Comparison of ENCODE assay signal across 1 cellular context in the genomic region with DNA sequence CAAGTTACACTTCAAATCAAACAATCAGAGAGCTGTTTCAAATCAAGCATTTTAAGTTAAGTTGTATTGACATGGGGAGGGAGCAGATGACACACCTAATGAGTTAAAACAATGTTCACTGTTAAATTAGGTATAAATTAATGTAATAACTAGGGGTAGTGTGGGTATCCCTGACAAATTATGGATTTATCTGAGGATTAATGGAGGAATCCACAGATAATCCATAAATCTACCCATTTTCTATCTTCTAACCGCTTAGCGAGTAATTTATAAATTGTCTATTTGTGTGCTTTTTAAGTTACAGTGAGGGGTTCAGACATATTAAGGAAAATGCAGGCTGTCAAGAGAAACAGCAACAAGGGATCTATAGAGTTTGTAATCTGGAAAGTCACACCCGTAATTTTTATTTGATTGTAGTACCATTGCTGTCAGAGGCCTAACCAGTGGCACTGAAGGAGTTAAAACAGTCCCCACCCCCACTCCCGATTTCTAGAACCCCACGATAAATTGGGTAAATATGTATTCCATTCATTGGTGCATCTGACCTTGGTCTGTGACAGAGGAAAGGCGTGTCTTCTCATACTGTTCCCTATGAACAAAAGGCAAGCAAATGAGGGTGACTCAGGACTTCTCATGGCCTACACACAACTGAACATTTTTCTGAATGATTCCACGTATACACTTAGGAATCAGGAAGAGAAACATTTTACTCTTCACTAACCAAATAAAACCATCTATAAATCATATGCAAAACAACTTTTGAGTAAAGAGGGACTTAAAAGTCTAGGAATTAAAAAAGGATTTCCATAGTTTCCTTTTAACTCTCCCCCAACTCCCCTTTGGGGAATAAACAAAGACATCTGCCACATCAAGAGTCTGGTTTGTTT.
TF ChIP-seq lines count a peak whose summit lies in the region.

No MANE protein-coding gene starts in this region.

TF ChIP-seq in K562, 482 proteins besides CTCF, POLR2A, EP300 and RAD21 (continued from another document and continues in another):
- TF ChIP-seq, protein P1, sequence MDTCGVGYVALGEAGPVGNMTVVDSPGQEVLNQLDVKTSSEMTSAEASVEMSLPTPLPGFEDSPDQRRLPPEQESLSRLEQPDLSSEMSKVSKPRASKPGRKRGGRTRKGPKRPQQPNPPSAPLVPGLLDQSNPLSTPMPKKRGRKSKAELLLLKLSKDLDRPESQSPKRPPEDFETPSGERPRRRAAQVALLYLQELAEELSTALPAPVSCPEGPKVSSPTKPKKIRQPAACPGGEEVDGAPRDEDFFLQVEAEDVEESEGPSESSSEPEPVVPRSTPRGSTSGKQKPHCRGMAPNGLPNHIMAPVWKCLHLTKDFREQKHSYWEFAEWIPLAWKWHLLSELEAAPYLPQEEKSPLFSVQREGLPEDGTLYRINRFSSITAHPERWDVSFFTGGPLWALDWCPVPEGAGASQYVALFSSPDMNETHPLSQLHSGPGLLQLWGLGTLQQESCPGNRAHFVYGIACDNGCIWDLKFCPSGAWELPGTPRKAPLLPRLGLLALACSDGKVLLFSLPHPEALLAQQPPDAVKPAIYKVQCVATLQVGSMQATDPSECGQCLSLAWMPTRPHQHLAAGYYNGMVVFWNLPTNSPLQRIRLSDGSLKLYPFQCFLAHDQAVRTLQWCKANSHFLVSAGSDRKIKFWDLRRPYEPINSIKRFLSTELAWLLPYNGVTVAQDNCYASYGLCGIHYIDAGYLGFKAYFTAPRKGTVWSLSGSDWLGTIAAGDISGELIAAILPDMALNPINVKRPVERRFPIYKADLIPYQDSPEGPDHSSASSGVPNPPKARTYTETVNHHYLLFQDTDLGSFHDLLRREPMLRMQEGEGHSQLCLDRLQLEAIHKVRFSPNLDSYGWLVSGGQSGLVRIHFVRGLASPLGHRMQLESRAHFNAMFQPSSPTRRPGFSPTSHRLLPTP (IDR thresholded peaks at IDR 0.05; ENCODE audit: borderline replicate concordance, extremely low read depth, insufficient read length): no peak
- TF ChIP-seq TOE1 (IDR thresholded peaks at IDR 0.05; ENCODE audit: borderline replicate concordance) (peak; percentile 27; the same call in 1 of the 2 replicates), TOE1 (CRISPR knock-in tag; IDR thresholded peaks at IDR 0.05; ENCODE audit: borderline replicate concordance, low read depth) (no peak), LCOR (CRISPR knock-in tag; IDR thresholded peaks at IDR 0.05) (0 out of 2 replicates have a peak, but pooled peaks have one; percentile 27), ARID2 (IDR thresholded peaks at IDR 0.05) (0 out of 2 replicates have a peak, but pooled peaks have one; percentile 6), KLF6 (CRISPR knock-in tag; IDR thresholded peaks at IDR 0.05; ENCODE audit: borderline replicate concordance) (no peak), ZNF583 (CRISPR knock-in tag; IDR thresholded peaks at IDR 0.05) (no peak), SRSF3 (IDR thresholded peaks at IDR 0.05; ENCODE audit: insufficient read depth, low read length) (no peak), DDX20 (tag; IDR thresholded peaks at IDR 0.05; ENCODE audit: low read depth) (no peak), ASH1L (IDR thresholded peaks at IDR 0.05; ENCODE audit: borderline replicate concordance, low read depth, partially characterized antibody) (no peak), PCBP1 (IDR thresholded peaks at IDR 0.05; ENCODE audit: low read depth, low read length, poor library complexity, severe bottlenecking) (no peak), ZNF707 (CRISPR knock-in tag; conservative IDR thresholded peaks at IDR 0.05) (no peak), FOXJ3 (CRISPR knock-in tag; IDR thresholded peaks at IDR 0.05) (no peak), ZNF347 (CRISPR knock-in tag; IDR thresholded peaks at IDR 0.05; ENCODE audit: low read depth) (no peak), NEUROD1 (IDR thresholded peaks at IDR 0.05; ENCODE audit: borderline replicate concordance, low read depth, low read length, partially characterized antibody) (peak; percentile 29), LEF1 (IDR thresholded peaks at IDR 0.05) (peak; percentile 32; the same call in 1 of the 2 replicates), BRD9 (IDR thresholded peaks at IDR 0.05; ENCODE audit: low read depth, partially characterized antibody) (peak; percentile 81), GATAD2B (IDR thresholded peaks at IDR 0.05; ENCODE audit: borderline replicate concordance) (peak; percentile 80; the same call in 1 of the 2 replicates), ZNF146 (CRISPR knock-in tag; IDR thresholded peaks at IDR 0.05; ENCODE audit: unreplicated experiment) (no peak), XRCC4 (IDR thresholded peaks at IDR 0.05; ENCODE audit: extremely low read depth, insufficient read depth, insufficient read length) (no peak), HDGF (IDR thresholded peaks at IDR 0.05) (no peak), SUPT5H (IDR thresholded peaks at IDR 0.05) (peak; percentile 58; the same call in 1 of the 2 replicates), TRIM28 (IDR thresholded peaks at IDR 0.05) (no peak), ZNF431 (CRISPR knock-in tag; IDR thresholded peaks at IDR 0.05) (no peak), RBM15 (IDR thresholded peaks at IDR 0.05; ENCODE audit: insufficient read depth, low read length) (no peak), KLF16 (IDR thresholded peaks at IDR 0.05) (no peak), ZNF551 (CRISPR knock-in tag; IDR thresholded peaks at IDR 0.05) (peak; percentile 72; the same call in 1 of the 2 replicates), NONO (IDR thresholded peaks at IDR 0.05; ENCODE audit: low read depth in 2 of 2, low read length in 1 of 2) (no peak), MYNN (IDR thresholded peaks at IDR 0.05) (no peak), MYNN (CRISPR knock-in tag; IDR thresholded peaks at IDR 0.05) (no peak), L3MBTL2 (IDR thresholded peaks at IDR 0.05) (0 out of 2 replicates have a peak, but pooled peaks have one; percentile 17), ELF1 (tag; IDR thresholded peaks at IDR 0.05) (peak; percentile 70), ZNF12 (CRISPR knock-in tag; IDR thresholded peaks at IDR 0.05) (no peak), SIRT6 (IDR thresholded peaks at IDR 0.05; ENCODE audit: low read depth, low read length) (no peak), ELF4 (CRISPR knock-in tag; IDR thresholded peaks at IDR 0.05) (no peak; the same call in none of the 2 replicates), TAF1 (IDR thresholded peaks at IDR 0.05; ENCODE audit: control insufficient read depth, extremely low read depth, insufficient read depth, low read length, severe bottlenecking) (no peak), NFYB (IDR thresholded peaks at IDR 0.05; ENCODE audit: extremely low read depth, insufficient read length) (no peak)
- TF ChIP-seq, protein P2, sequence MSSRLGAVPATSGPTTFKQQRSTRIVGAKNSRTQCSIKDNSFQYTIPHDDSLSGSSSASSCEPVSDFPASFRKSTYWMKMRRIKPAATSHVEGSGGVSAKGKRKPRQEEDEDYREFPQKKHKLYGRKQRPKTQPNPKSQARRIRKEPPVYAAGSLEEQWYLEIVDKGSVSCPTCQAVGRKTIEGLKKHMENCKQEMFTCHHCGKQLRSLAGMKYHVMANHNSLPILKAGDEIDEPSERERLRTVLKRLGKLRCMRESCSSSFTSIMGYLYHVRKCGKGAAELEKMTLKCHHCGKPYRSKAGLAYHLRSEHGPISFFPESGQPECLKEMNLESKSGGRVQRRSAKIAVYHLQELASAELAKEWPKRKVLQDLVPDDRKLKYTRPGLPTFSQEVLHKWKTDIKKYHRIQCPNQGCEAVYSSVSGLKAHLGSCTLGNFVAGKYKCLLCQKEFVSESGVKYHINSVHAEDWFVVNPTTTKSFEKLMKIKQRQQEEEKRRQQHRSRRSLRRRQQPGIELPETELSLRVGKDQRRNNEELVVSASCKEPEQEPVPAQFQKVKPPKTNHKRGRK (tag; IDR thresholded peaks at IDR 0.05): no peak
- TF ChIP-seq, protein P3, sequence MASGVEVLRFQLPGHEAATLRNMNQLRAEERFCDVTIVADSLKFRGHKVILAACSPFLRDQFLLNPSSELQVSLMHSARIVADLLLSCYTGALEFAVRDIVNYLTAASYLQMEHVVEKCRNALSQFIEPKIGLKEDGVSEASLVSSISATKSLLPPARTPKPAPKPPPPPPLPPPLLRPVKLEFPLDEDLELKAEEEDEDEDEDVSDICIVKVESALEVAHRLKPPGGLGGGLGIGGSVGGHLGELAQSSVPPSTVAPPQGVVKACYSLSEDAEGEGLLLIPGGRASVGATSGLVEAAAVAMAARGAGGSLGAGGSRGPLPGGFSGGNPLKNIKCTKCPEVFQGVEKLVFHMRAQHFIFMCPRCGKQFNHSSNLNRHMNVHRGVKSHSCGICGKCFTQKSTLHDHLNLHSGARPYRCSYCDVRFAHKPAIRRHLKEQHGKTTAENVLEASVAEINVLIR (CRISPR knock-in tag; IDR thresholded peaks at IDR 0.05): no peak
- TF ChIP-seq, protein P4, sequence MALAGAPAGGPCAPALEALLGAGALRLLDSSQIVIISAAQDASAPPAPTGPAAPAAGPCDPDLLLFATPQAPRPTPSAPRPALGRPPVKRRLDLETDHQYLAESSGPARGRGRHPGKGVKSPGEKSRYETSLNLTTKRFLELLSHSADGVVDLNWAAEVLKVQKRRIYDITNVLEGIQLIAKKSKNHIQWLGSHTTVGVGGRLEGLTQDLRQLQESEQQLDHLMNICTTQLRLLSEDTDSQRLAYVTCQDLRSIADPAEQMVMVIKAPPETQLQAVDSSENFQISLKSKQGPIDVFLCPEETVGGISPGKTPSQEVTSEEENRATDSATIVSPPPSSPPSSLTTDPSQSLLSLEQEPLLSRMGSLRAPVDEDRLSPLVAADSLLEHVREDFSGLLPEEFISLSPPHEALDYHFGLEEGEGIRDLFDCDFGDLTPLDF (CRISPR knock-in tag; IDR thresholded peaks at IDR 0.05): no peak
- TF ChIP-seq, protein P5, sequence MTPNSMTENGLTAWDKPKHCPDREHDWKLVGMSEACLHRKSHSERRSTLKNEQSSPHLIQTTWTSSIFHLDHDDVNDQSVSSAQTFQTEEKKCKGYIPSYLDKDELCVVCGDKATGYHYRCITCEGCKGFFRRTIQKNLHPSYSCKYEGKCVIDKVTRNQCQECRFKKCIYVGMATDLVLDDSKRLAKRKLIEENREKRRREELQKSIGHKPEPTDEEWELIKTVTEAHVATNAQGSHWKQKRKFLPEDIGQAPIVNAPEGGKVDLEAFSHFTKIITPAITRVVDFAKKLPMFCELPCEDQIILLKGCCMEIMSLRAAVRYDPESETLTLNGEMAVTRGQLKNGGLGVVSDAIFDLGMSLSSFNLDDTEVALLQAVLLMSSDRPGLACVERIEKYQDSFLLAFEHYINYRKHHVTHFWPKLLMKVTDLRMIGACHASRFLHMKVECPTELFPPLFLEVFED (CRISPR knock-in tag; conservative IDR thresholded peaks at IDR 0.05): no peak
- TF ChIP-seq, protein P6, sequence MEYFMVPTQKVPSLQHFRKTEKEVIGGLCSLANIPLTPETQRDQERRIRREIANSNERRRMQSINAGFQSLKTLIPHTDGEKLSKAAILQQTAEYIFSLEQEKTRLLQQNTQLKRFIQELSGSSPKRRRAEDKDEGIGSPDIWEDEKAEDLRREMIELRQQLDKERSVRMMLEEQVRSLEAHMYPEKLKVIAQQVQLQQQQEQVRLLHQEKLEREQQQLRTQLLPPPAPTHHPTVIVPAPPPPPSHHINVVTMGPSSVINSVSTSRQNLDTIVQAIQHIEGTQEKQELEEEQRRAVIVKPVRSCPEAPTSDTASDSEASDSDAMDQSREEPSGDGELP (CRISPR knock-in tag; IDR thresholded peaks at IDR 0.05; ENCODE audit: borderline replicate concordance): no peak
- TF ChIP-seq, protein P7, sequence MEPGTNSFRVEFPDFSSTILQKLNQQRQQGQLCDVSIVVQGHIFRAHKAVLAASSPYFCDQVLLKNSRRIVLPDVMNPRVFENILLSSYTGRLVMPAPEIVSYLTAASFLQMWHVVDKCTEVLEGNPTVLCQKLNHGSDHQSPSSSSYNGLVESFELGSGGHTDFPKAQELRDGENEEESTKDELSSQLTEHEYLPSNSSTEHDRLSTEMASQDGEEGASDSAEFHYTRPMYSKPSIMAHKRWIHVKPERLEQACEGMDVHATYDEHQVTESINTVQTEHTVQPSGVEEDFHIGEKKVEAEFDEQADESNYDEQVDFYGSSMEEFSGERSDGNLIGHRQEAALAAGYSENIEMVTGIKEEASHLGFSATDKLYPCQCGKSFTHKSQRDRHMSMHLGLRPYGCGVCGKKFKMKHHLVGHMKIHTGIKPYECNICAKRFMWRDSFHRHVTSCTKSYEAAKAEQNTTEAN (CRISPR knock-in tag; IDR thresholded peaks at IDR 0.05): no peak
- TF ChIP-seq, protein P8, sequence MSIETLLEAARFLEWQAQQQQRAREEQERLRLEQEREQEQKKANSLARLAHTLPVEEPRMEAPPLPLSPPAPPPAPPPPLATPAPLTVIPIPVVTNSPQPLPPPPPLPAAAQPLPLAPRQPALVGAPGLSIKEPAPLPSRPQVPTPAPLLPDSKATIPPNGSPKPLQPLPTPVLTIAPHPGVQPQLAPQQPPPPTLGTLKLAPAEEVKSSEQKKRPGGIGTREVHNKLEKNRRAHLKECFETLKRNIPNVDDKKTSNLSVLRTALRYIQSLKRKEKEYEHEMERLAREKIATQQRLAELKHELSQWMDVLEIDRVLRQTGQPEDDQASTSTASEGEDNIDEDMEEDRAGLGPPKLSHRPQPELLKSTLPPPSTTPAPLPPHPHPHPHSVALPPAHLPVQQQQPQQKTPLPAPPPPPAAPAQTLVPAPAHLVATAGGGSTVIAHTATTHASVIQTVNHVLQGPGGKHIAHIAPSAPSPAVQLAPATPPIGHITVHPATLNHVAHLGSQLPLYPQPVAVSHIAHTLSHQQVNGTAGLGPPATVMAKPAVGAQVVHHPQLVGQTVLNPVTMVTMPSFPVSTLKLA (conservative IDR thresholded peaks at IDR 0.05): peak; percentile 40 to 80; a peak in 3 of 4 replicates
- TF ChIP-seq, protein P9, sequence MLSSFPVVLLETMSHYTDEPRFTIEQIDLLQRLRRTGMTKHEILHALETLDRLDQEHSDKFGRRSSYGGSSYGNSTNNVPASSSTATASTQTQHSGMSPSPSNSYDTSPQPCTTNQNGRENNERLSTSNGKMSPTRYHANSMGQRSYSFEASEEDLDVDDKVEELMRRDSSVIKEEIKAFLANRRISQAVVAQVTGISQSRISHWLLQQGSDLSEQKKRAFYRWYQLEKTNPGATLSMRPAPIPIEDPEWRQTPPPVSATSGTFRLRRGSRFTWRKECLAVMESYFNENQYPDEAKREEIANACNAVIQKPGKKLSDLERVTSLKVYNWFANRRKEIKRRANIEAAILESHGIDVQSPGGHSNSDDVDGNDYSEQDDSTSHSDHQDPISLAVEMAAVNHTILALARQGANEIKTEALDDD (IDR thresholded peaks at IDR 0.05): peak; percentile 69
- TF ChIP-seq, protein P10, sequence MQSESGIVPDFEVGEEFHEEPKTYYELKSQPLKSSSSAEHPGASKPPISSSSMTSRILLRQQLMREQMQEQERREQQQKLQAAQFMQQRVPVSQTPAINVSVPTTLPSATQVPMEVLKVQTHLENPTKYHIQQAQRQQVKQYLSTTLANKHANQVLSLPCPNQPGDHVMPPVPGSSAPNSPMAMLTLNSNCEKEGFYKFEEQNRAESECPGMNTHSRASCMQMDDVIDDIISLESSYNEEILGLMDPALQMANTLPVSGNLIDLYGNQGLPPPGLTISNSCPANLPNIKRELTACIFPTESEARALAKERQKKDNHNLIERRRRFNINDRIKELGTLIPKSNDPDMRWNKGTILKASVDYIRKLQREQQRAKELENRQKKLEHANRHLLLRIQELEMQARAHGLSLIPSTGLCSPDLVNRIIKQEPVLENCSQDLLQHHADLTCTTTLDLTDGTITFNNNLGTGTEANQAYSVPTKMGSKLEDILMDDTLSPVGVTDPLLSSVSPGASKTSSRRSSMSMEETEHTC (IDR thresholded peaks at IDR 0.05): no peak
